In the genomic region with DNA sequence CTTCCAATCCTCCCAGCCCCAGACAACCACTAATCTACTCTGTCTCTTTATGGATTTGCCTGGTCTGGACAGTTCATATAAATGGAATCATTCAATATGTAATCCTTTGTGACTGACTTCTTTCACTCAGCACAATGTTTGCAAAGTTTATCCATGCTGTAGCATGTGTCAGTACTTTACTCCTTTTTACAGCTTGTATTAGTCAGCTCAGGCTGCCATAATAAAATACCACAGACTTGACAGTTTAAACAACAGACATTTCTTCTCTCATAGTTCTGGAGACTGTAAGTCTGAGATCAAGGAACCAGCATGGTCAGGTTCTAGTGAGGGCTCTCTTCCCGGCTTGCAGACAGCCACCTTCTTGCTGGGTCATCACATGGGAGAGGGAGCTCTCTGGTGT, we compare ENCODE assay signal across 17 cellular contexts. TPM values are rescaled to one million over a fixed set of nuclear protein-coding genes. Genes with fewer than 3 reads are reported as not detected.
DNase-seq lines count a peak whose midpoint lies in the region; ATAC-seq and TF ChIP-seq lines count a peak whose summit lies in the region.
"Had no signal": no experiment of that assay in that cellular context is flagged by ENCODE, and none has a peak within 500 bp of the region (broad histone marks: within the 10 kb centered on the region; RNA-seq: fewer than 3 reads in every experiment).

No MANE protein-coding gene starts in this region.

- no peaks in the 10 kb centered on the region for H3K27me3 ChIP-seq in MM.1S (replicated peaks; ENCODE audit: insufficient read depth, low read length)
- H3K27me3 ChIP-seq: body of pancreas, testis had no signal

- H3K27ac ChIP-seq in MM.1S (ENCODE audit: low read length): no peak overlapping the region
- H3K27ac ChIP-seq: body of pancreas, parathyroid adenoma, testis had no signal

- H3K79me2 ChIP-seq in MM.1S (ENCODE audit: low read length): no peaks in the 10 kb centered on the region

- H3K27ac Mint-ChIP-seq in stimulated activated naive B cell treated with anti-CD40 and anti-IgM and Interleukin-4, amounts not matched to agents 10 μg/mL and 1 μg/mL and 100 μg/mL, for 72 hours: no peak overlapping the region
- H3K27ac Mint-ChIP-seq: activated B cell treated with CpG ODN at 0.5 μM for 24 hours; activated CD8-positive, alpha-beta T cell treated with anti-CD3 and anti-CD28 coated beads, Interleukin-2, amount 10 ng/mL, durations not matched to agents 7 days and 5 days; activated naive CD4-positive, alpha-beta T cell treated with anti-CD3 and anti-CD28 coated beads, Interleukin-2, amount 10 ng/mL, durations not matched to agents 7 days and 5 days had no signal

- no peaks in the 10 kb centered on the region for H3K36me3 ChIP-seq in MM.1S (replicated peaks; ENCODE audit: insufficient read depth, low read length)

- no peaks in the 10 kb centered on the region for H3K9me2 ChIP-seq in MM.1S (replicated peaks; ENCODE audit: insufficient read depth, low read length)

- H3K27me3 Mint-ChIP-seq in stimulated activated naive B cell treated with anti-CD40 and anti-IgM and Interleukin-4, amounts not matched to agents 10 μg/mL and 1 μg/mL and 100 μg/mL, for 72 hours: no peaks in the 10 kb centered on the region
- H3K27me3 Mint-ChIP-seq: activated B cell treated with CpG ODN at 0.5 μM for 24 hours; activated naive CD4-positive, alpha-beta T cell treated with anti-CD3 and anti-CD28 coated beads, Interleukin-2, amount 10 ng/mL, durations not matched to agents 7 days and 5 days had no signal

- no peaks in the 10 kb centered on the region for H3K4me1 ChIP-seq in MM.1S (ENCODE audit: low read length)
- H3K4me1 ChIP-seq: body of pancreas, testis had no signal

- in situ Hi-C loops in SK-MEL-5 (cut with HindIII; ENCODE audit: low pct_unique_long_range_greater_than_20kb, low sequenced_read_pairs): no loop called here

- H3K4me1 Mint-ChIP-seq in stimulated activated naive B cell treated with anti-CD40 and anti-IgM and Interleukin-4, amounts not matched to agents 10 μg/mL and 1 μg/mL and 100 μg/mL, for 72 hours: no peaks in the 10 kb centered on the region
- H3K4me1 Mint-ChIP-seq: activated B cell treated with CpG ODN at 0.5 μM for 24 hours; activated naive CD4-positive, alpha-beta T cell treated with anti-CD3 and anti-CD28 coated beads, Interleukin-2, amount 10 ng/mL, durations not matched to agents 7 days and 5 days; naive thymus-derived CD8-positive, alpha-beta T cell had no signal

- H2AFZ ChIP-seq in MM.1S (ENCODE audit: low read length): no peak overlapping the region
- H2AFZ ChIP-seq: parathyroid adenoma had no signal

- H3K9me3 Mint-ChIP-seq in stimulated activated naive B cell treated with anti-CD40 and anti-IgM and Interleukin-4, amounts not matched to agents 10 μg/mL and 1 μg/mL and 100 μg/mL, for 72 hours: no peaks in the 10 kb centered on the region
- H3K9me3 Mint-ChIP-seq: activated B cell treated with CpG ODN at 0.5 μM for 24 hours; activated naive CD4-positive, alpha-beta T cell treated with anti-CD3 and anti-CD28 coated beads, Interleukin-2, amount 10 ng/mL, durations not matched to agents 7 days and 5 days; activated T-cell treated with anti-CD3 and anti-CD28 coated beads, Interleukin-2, amount 50 U/mL, for 4 hours; naive thymus-derived CD8-positive, alpha-beta T cell had no signal

- H3K4me3 Mint-ChIP-seq in stimulated activated naive B cell treated with anti-CD40 and anti-IgM and Interleukin-4, amounts not matched to agents 10 μg/mL and 1 μg/mL and 100 μg/mL, for 72 hours: no peak overlapping the region
- H3K4me3 Mint-ChIP-seq: activated B cell treated with CpG ODN at 0.5 μM for 24 hours; activated CD8-positive, alpha-beta T cell treated with anti-CD3 and anti-CD28 coated beads, Interleukin-2, amount 10 ng/mL, durations not matched to agents 7 days and 5 days; activated naive CD4-positive, alpha-beta T cell treated with anti-CD3 and anti-CD28 coated beads, Interleukin-2, amount 10 ng/mL, durations not matched to agents 7 days and 5 days; activated T-cell treated with anti-CD3 and anti-CD28 coated beads, Interleukin-2, amount 50 U/mL, for 4 hours; naive thymus-derived CD8-positive, alpha-beta T cell had no signal

- no peak overlapping the region for H3K9ac ChIP-seq in MM.1S (ENCODE audit: low read length)
- H3K9ac ChIP-seq: parathyroid adenoma had no signal

- no peaks in the 10 kb centered on the region for H4K20me1 ChIP-seq in MM.1S (ENCODE audit: insufficient read depth, low read length)

- no peaks in the 10 kb centered on the region for H3K36me3 Mint-ChIP-seq in stimulated activated naive B cell treated with anti-CD40 and anti-IgM and Interleukin-4, amounts not matched to agents 10 μg/mL and 1 μg/mL and 100 μg/mL, for 72 hours
- H3K36me3 Mint-ChIP-seq: activated naive CD4-positive, alpha-beta T cell treated with anti-CD3 and anti-CD28 coated beads, Interleukin-2, amount 10 ng/mL, durations not matched to agents 7 days and 5 days; naive thymus-derived CD8-positive, alpha-beta T cell had no signal

- TF ChIP-seq CTCF in fibroblast of villous mesenchyme (IDR thresholded peaks at IDR 0.05; ENCODE audit: insufficient read depth, low read depth, low read length): no peak
- TF ChIP-seq CTCF in MM.1S (IDR thresholded peaks at IDR 0.05; ENCODE audit: low read length): no peak

- peak; percentile 23 for DNase-seq in HT1080 (ENCODE audit: low read depth)
- peak; percentile 67 for DNase-seq in SK-MEL-5 (ENCODE audit: low read depth, low spot score)
- DNase-seq in fibroblast of villous mesenchyme (ENCODE audit: low read depth): peak; percentile 51
- peak; percentile 50 for DNase-seq in renal cortical epithelial cell (ENCODE audit: low read depth)
- DNase-seq in MM.1S: no peak
- DNase-seq in stimulated activated naive B cell treated with anti-CD40 and anti-IgM and Interleukin-4, amounts not matched to agents 10 μg/mL and 1 μg/mL and 100 μg/mL, for 72 hours: no peak
- DNase-seq in DMS53 treated with DMSO at 0.1 percent for 48 hours (lab: John Stamatoyannopoulos, UW; ENCODE audit: unreplicated experiment): no peak
- DNase-seq: activated B cell treated with CpG ODN at 0.5 μM for 24 hours; activated CD8-positive, alpha-beta T cell treated with anti-CD3 and anti-CD28 coated beads, Interleukin-2, amount 10 ng/mL, durations not matched to agents 7 days and 5 days; activated naive CD4-positive, alpha-beta T cell treated with anti-CD3 and anti-CD28 coated beads, Interleukin-2, amount 10 ng/mL, durations not matched to agents 7 days and 5 days; activated T-cell treated with anti-CD3 and anti-CD28 coated beads, Interleukin-2, amount 50 U/mL, for 4 hours; body of pancreas; cortex of kidney; naive thymus-derived CD8-positive, alpha-beta T cell; testis had no signal

- ATAC-seq in GM19324 (IDR thresholded peaks at IDR 0.05; ENCODE audit: low FRiP score, unreplicated experiment): no peak
- no peak for ATAC-seq in stimulated activated naive B cell treated with anti-CD40 and anti-IgM and Interleukin-4, amounts not matched to agents 10 μg/mL and 1 μg/mL and 100 μg/mL, for 72 hours (replicated peaks)
- ATAC-seq: activated CD8-positive, alpha-beta T cell treated with anti-CD3 and anti-CD28 coated beads, Interleukin-2, amount 10 ng/mL, durations not matched to agents 7 days and 5 days; activated T-cell treated with anti-CD3 and anti-CD28 coated beads, Interleukin-2, amount 50 U/mL, for 4 hours; body of pancreas; naive thymus-derived CD8-positive, alpha-beta T cell had no signal

- H3K4me3 ChIP-seq in fibroblast of villous mesenchyme (ENCODE audit: low read depth, low read length) (no peak overlapping the region), MM.1S (ENCODE audit: low read length) (no peak overlapping the region)
- H3K4me3 ChIP-seq: body of pancreas, testis had no signal

- H3K4me2 ChIP-seq in MM.1S (ENCODE audit: low read depth, low read length): no peak overlapping the region

- no peaks in the 10 kb centered on the region for H3K9me3 ChIP-seq in MM.1S (replicated peaks; ENCODE audit: insufficient read depth, low read length)
- H3K9me3 ChIP-seq: body of pancreas, testis had no signal

- H3F3A ChIP-seq in MM.1S (ENCODE audit: insufficient read depth, low read length): no peaks in the 10 kb centered on the region

RNA-seq across cellular contexts. Expression of a gene that starts 41.3 kb away (rescaled TPM):
- 1.2 and 2.7 TPM in 2 replicates for total RNA-seq in HT1080 (2014; rRNA removed; shearing (Covaris generic))
- polyA plus RNA-seq in HT1080 (2015; cell fraction: cytosol; rRNA removed): 1.3 and 1.7 TPM in 2 replicates
- polyA plus RNA-seq in HT1080 (2015; cell fraction: nucleus; rRNA removed): 2.2 and 3.1 TPM in 2 replicates
- total RNA-seq in SK-MEL-5 (2014; rRNA removed; shearing (Covaris generic)): 38.2 and 49.2 TPM in 2 replicates
- 130 and 140 TPM in 2 replicates for polyA plus RNA-seq in SK-MEL-5 (2015; cell fraction: cytosol; rRNA removed)
- polyA plus RNA-seq in SK-MEL-5 (2015; cell fraction: nucleus; rRNA removed): 60.1 and 64.4 TPM in 2 replicates
- total RNA-seq in fibroblast of villous mesenchyme (12.6 and 21.6 TPM in 2 replicates), renal cortical epithelial cell (3.8 and 34.0 TPM in 2 replicates)
- total RNA-seq: activated CD8-positive, alpha-beta T cell treated with anti-CD3 and anti-CD28 coated beads, Interleukin-2, amount 10 ng/mL, durations not matched to agents 7 days and 5 days; naive thymus-derived CD8-positive, alpha-beta T cell had no signal

Comparison
In these comparisons a context has a peak if more than half of its experiments do, and no peak if none do; other contexts are left out.
1. DNase-seq: peak in HT1080 (single experiment), SK-MEL-5 (single experiment), fibroblast of villous mesenchyme (single experiment) and renal cortical epithelial cell (single experiment); none in MM.1S (single experiment), stimulated activated naive B cell treated with anti-CD40 and anti-IgM and Interleukin-4, amounts not matched to agents 10 μg/mL and 1 μg/mL and 100 μg/mL, for 72 hours (single experiment) and DMS53 treated with DMSO at 0.1 percent for 48 hours (single experiment).